2 cellular contexts compared by ENCODE assay signal in genomic region chr1:26853156-26853555, GRCh38.
TF ChIP-seq lines count a peak whose summit lies in the region.

No MANE protein-coding gene starts in this region.

TF ChIP-seq in HEK293, 187 proteins besides CTCF, POLR2A, EP300 and RAD21 (continues in another document):
- TF ChIP-seq, protein P1, sequence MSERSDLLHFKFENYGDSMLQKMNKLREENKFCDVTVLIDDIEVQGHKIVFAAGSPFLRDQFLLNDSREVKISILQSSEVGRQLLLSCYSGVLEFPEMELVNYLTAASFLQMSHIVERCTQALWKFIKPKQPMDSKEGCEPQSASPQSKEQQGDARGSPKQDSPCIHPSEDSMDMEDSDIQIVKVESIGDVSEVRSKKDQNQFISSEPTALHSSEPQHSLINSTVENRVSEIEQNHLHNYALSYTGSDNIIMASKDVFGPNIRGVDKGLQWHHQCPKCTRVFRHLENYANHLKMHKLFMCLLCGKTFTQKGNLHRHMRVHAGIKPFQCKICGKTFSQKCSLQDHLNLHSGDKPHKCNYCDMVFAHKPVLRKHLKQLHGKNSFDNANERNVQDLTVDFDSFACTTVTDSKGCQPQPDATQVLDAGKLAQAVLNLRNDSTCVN (tag by site-specific recombination; optimal IDR thresholded peaks at IDR 0.05) = no peak
- TF ChIP-seq, protein P2, sequence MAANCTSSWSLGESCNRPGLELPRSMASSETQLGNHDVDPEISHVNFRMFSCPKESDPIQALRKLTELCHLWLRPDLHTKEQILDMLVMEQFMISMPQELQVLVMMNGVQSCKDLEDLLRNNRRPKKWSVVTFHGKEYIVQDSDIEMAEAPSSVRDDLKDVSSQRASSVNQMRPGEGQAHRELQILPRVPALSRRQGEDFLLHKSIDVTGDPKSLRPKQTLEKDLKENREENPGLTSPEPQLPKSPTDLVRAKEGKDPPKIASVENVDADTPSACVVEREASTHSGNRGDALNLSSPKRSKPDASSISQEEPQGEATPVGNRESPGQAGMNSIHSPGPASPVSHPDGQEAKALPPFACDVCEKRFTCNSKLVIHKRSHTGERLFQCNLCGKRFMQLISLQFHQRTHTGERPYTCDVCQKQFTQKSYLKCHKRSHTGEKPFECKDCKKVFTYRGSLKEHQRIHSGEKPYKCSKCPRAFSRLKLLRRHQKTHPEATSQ (tag by site-specific recombination; IDR thresholded peaks at IDR 0.05) = no peak
- TF ChIP-seq ZNF112 (tag by site-specific recombination; IDR thresholded peaks at IDR 0.05) = no peak
- TF ChIP-seq, protein P3, sequence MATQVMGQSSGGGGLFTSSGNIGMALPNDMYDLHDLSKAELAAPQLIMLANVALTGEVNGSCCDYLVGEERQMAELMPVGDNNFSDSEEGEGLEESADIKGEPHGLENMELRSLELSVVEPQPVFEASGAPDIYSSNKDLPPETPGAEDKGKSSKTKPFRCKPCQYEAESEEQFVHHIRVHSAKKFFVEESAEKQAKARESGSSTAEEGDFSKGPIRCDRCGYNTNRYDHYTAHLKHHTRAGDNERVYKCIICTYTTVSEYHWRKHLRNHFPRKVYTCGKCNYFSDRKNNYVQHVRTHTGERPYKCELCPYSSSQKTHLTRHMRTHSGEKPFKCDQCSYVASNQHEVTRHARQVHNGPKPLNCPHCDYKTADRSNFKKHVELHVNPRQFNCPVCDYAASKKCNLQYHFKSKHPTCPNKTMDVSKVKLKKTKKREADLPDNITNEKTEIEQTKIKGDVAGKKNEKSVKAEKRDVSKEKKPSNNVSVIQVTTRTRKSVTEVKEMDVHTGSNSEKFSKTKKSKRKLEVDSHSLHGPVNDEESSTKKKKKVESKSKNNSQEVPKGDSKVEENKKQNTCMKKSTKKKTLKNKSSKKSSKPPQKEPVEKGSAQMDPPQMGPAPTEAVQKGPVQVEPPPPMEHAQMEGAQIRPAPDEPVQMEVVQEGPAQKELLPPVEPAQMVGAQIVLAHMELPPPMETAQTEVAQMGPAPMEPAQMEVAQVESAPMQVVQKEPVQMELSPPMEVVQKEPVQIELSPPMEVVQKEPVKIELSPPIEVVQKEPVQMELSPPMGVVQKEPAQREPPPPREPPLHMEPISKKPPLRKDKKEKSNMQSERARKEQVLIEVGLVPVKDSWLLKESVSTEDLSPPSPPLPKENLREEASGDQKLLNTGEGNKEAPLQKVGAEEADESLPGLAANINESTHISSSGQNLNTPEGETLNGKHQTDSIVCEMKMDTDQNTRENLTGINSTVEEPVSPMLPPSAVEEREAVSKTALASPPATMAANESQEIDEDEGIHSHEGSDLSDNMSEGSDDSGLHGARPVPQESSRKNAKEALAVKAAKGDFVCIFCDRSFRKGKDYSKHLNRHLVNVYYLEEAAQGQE (tag by site-specific recombination; IDR thresholded peaks at IDR 0.05) = no peak
- TF ChIP-seq ZNF121 (tag by site-specific recombination; IDR thresholded peaks at IDR 0.05) = no peak
- TF ChIP-seq ZSCAN23 (tag by site-specific recombination; IDR thresholded peaks at IDR 0.05) = no peak
- TF ChIP-seq KLF1 (tag by site-specific recombination; IDR thresholded peaks at IDR 0.05) = peak; percentile 35; the same call in 1 of the 2 replicates
- TF ChIP-seq, protein P4, sequence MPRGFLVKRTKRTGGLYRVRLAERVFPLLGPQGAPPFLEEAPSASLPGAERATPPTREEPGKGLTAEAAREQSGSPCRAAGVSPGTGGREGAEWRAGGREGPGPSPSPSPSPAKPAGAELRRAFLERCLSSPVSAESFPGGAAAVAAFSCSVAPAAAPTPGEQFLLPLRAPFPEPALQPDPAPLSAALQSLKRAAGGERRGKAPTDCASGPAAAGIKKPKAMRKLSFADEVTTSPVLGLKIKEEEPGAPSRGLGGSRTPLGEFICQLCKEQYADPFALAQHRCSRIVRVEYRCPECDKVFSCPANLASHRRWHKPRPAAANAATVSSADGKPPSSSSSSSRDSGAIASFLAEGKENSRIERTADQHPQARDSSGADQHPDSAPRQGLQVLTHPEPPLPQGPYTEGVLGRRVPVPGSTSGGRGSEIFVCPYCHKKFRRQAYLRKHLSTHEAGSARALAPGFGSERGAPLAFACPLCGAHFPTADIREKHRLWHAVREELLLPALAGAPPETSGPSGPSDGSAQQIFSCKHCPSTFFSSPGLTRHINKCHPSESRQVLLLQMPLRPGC (tag by site-specific recombination; IDR thresholded peaks at IDR 0.05) = peak; percentile 54; the same call in 1 of the 2 replicates
- no peak for TF ChIP-seq SP7 (tag by site-specific recombination; IDR thresholded peaks at IDR 0.05)
- TF ChIP-seq ZNF571 (tag by site-specific recombination; IDR thresholded peaks at IDR 0.05) = no peak
- peak; percentile 18; the same call in 1 of the 2 replicates for TF ChIP-seq PATZ1 (tag by site-specific recombination; IDR thresholded peaks at IDR 0.05)
- TF ChIP-seq, protein P5, sequence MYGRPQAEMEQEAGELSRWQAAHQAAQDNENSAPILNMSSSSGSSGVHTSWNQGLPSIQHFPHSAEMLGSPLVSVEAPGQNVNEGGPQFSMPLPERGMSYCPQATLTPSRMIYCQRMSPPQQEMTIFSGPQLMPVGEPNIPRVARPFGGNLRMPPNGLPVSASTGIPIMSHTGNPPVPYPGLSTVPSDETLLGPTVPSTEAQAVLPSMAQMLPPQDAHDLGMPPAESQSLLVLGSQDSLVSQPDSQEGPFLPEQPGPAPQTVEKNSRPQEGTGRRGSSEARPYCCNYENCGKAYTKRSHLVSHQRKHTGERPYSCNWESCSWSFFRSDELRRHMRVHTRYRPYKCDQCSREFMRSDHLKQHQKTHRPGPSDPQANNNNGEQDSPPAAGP (tag by site-specific recombination; IDR thresholded peaks at IDR 0.05) = peak; percentile 43; the same call in 1 of the 2 replicates

TF ChIP-seq in endothelial cell of umbilical vein, 7 proteins besides CTCF, POLR2A, EP300 and RAD21:
- TF ChIP-seq GATA2 (IDR thresholded peaks at IDR 0.05; ENCODE audit: insufficient read depth, insufficient read length, low read depth, low read length) (no peak), FOS (IDR thresholded peaks at IDR 0.05; ENCODE audit: borderline replicate concordance, insufficient read depth, low read length) (no peak), MYC (IDR thresholded peaks at IDR 0.05; ENCODE audit: low read depth, low read length) (no peak)
